Comparison of ENCODE assay signal across 8 cellular contexts in genomic region chr5:150449491-150450339, GRCh38. TPM values are rescaled to one million over a fixed set of nuclear protein-coding genes. Genes with fewer than 3 reads are reported as not detected.
DNase-seq lines count a peak whose midpoint lies in the region; ATAC-seq and TF ChIP-seq lines count a peak whose summit lies in the region.

Gene RPS14 (minus strand): TSS chr5:150449739. CDS start chr5:150447733, 2,006 bp downstream.

- H3K4me1 Mint-ChIP-seq in activated naive CD8-positive, alpha-beta T cell (ENCODE audit: low read depth) = peaks cover 39% of the 10 kb centered on the region

- H3K4me3 Mint-ChIP-seq in activated naive CD8-positive, alpha-beta T cell = peak within 1 kb of the TSS; percentile 99

- peak; percentile 52 to 97 for TF ChIP-seq EP300 in tibial nerve (IDR thresholded peaks at IDR 0.05)

- H3K79me2 ChIP-seq in parathyroid adenoma = peaks cover 7% of the 10 kb centered on the region

- no peaks in the 10 kb centered on the region for H3K36me3 ChIP-seq in parathyroid adenoma (ENCODE audit: control insufficient read depth, insufficient read depth, low read length)
- peaks cover 0 to 33% (median 16%) of the 10 kb centered on the region in 3 donors for H3K36me3 ChIP-seq in tibial nerve

- H3K4me1 ChIP-seq in parathyroid adenoma = no peaks in the 10 kb centered on the region
- H3K4me1 ChIP-seq in tibial nerve = peaks cover 0 to 39% (median 17%) of the 10 kb centered on the region in 4 donors

- no peaks in the 10 kb centered on the region for H3K27me3 ChIP-seq in parathyroid adenoma (ENCODE audit: control insufficient read depth, insufficient read depth, low read length)
- H3K27me3 ChIP-seq in tibial nerve = no peaks in the 10 kb centered on the region

- peak within 1 kb of the TSS; percentile 65 for H3K4me2 ChIP-seq in parathyroid adenoma (ENCODE audit: low read length)

- peak within 1 kb of the TSS; percentile 90 for H2AFZ ChIP-seq in parathyroid adenoma

- H3K27ac ChIP-seq in parathyroid adenoma (peak within 1 kb of the TSS; percentile 94), tibial nerve (peak within 1 kb of the TSS; percentile 90 to 95 (median 94))

- peak within 1 kb of the TSS; percentile 100 for H3K27ac Mint-ChIP-seq in activated naive CD8-positive, alpha-beta T cell

- TF ChIP-seq POLR2A in tibial nerve (IDR thresholded peaks at IDR 0.05) = peak; percentile 59 to 79

- intact Hi-C loops in Right ventricle myocardium inferior (cut with DNase I) = loop anchor here (10.0 kb wide), 1 partner anchor 205 kb away; no protein-coding TSS in a partner anchor

- ATAC-seq in HG02623 (IDR thresholded peaks at IDR 0.05; ENCODE audit: unreplicated experiment) (peak; percentile 90), Right ventricle myocardium inferior (peak; percentile 98)

- no peaks in the 10 kb centered on the region for H3K27me3 Mint-ChIP-seq in activated naive CD8-positive, alpha-beta T cell

- WGBS in tibial nerve, 2 donors = 4% methylated on average over 58 of the region's 58 CpGs

- peak; percentile 91 for TF ChIP-seq CTCF in GM12864 (IDR thresholded peaks at IDR 0.05; ENCODE audit: low read depth, low read length, missing control alignments)
- TF ChIP-seq CTCF in parathyroid adenoma (IDR thresholded peaks at IDR 0.05) = peak; percentile 98
- peak; percentile 93 to 97 (median 96) for TF ChIP-seq CTCF in tibial nerve (IDR thresholded peaks at IDR 0.05)

- DNase-seq in GM12864 (ENCODE audit: low read depth) (peak; percentile 91), NCI-H1092 treated with DMSO at 0.1 percent for 48 hours (lab: John Stamatoyannopoulos, UW) (peak; percentile 94), SKM-1 (lab: John Stamatoyannopoulos, UW; ENCODE audit: unreplicated experiment) (peak; percentile 94), Right ventricle myocardium inferior (ENCODE audit: missing footprints) (peak; percentile 96), tibial nerve (ENCODE audit: low spot score in 2 of 2) (peak; percentile 91 to 92)

- H3K9me3 ChIP-seq in parathyroid adenoma (ENCODE audit: control insufficient read depth, low read length) (no peaks in the 10 kb centered on the region), tibial nerve (no peaks in the 10 kb centered on the region)

- peaks cover 25% of the 10 kb centered on the region for H3K36me3 Mint-ChIP-seq in activated naive CD8-positive, alpha-beta T cell

- H3K9me3 Mint-ChIP-seq in activated naive CD8-positive, alpha-beta T cell (ENCODE audit: low read depth) = no peaks in the 10 kb centered on the region

- peak within 1 kb of the TSS; percentile 73 for H3K4me3 ChIP-seq in GM12864 (ENCODE audit: low read depth, low read length)
- peak within 1 kb of the TSS; percentile 97 for H3K4me3 ChIP-seq in parathyroid adenoma (ENCODE audit: low read depth, low read length)
- H3K4me3 ChIP-seq in tibial nerve = peak within 1 kb of the TSS; percentile 56 to 91 (median 65)

- peak within 1 kb of the TSS; percentile 84 for H3K9ac ChIP-seq in parathyroid adenoma

RNA-seq across cellular contexts. Expression of gene RPS14, which starts in this region (rescaled TPM):
- total RNA-seq in Right ventricle myocardium inferior (1,267 TPM), tibial nerve (1,000 to 10,000 TPM; 2,328 to 3,623 (median 2,710) TPM)

Comparison
In these comparisons a context has a peak if more than half of its experiments do, and no peak if none do; other contexts are left out.
1. Peak in every context shown above with its lines: DNase-seq, ATAC-seq, H3K4me3 ChIP-seq and H3K27ac ChIP-seq.